Comparison of ENCODE assay signal across 22 cellular contexts in the genomic region with DNA sequence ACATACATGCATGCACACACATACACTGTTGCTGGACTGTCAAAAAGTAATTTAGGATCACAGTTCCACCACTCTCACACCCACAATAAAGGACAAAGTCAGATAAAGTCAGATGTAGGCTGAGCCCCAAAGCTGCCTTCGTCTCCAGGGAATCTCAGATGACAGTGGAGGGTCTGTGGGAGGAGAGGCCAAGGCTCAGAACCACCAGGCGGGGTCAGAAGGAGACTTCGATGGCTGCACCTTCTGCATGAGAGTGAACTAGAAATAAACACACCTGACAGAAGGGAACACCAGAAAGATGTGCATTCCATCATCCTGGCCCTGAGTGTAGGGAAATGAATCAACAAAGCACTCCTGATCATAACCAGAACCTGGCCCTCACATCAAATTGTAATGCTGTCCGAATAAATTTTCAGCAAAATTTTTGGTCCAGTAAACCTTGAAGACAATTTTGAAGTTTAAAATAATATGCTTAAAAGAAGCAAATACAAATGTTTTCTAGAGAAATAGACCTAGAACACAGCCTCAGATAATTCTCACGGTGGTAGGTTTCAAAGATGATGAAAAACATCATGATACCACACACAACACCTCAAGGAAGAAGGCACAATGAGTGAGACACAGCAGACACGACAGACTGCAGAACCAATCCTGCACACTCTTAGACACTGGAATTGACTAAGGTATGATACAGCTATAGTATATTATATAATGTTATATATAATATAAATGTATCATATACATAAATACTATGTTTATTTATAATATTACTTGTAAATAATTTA.
DNase-seq lines count a peak whose midpoint lies in the region; ATAC-seq and TF ChIP-seq lines count a peak whose summit lies in the region.
"Had no signal": no experiment of that assay in that cellular context is flagged by ENCODE, and none has a peak within 500 bp of the region (broad histone marks: within the 10 kb centered on the region; RNA-seq: fewer than 3 reads in every experiment).

No MANE protein-coding gene starts in this region.

- in situ Hi-C loops in Panc1 (cut with HindIII; ENCODE audit: low pct_unique_long_range_greater_than_20kb, low sequenced_read_pairs): no loop called here

- no peak overlapping the region for H2BK5ac ChIP-seq in H9 (ENCODE audit: insufficient read length, low read length)

- H3K4me3 ChIP-seq in HEK293 (ENCODE audit: low read depth, low read length): no peak overlapping the region
- no peak overlapping the region for H3K4me3 ChIP-seq in Panc1 (ENCODE audit: low read depth in 2 of 2, low read length in 2 of 2)
- H3K4me3 ChIP-seq in smooth muscle cell: no peak overlapping the region
- H3K4me3 ChIP-seq: A549; BLaER1 treated with 17β-estradiol and CSF1 and Interleukin-3, amounts not matched to agents 10 nM and 100 nM; Peyer's patch had no signal

- intact Hi-C loops in Panc1 (cut with micrococcal nuclease; ENCODE audit: unreplicated experiment): loop anchor here (10.0 kb wide), 1 partner anchor 100 kb away; no protein-coding TSS in a partner anchor

- no peak overlapping the region for H2BK12ac ChIP-seq in H9 (ENCODE audit: insufficient read length, low read depth, low read length)

- H3K36me3 Mint-ChIP-seq in memory B cell (peaks cover 3% of the 10 kb centered on the region), H9 (ENCODE audit: insufficient read depth in 1 of 3, low read depth in 3 of 3) (no peaks in the 10 kb centered on the region)
- no peaks in the 10 kb centered on the region for H3K36me3 Mint-ChIP-seq in activated CD4-positive, alpha-beta memory T cell treated with anti-CD3 and anti-CD28 coated beads, Interleukin-2, amount 10 ng/mL, durations not matched to agents 7 days and 5 days (ENCODE audit: low read depth)
- H3K36me3 Mint-ChIP-seq in activated naive CD4-positive, alpha-beta T cell treated with anti-CD3 and anti-CD28 coated beads, Interleukin-2, amount 10 ng/mL, durations not matched to agents 7 days and 5 days: no peaks in the 10 kb centered on the region
- H3K36me3 Mint-ChIP-seq: CD4-positive, alpha-beta memory T cell; IgD-negative memory B cell had no signal

- H3K27ac ChIP-seq in HEK293 (ENCODE audit: extremely low read depth, low read depth, low read length): no peak overlapping the region
- H3K27ac ChIP-seq in Panc1 (ENCODE audit: low read length): peak overlapping the region; percentile 82
- H3K27ac ChIP-seq in smooth muscle cell (ENCODE audit: low read depth): no peak overlapping the region
- H3K27ac ChIP-seq in H9 (ENCODE audit: insufficient read length, low read depth, low read length): no peak overlapping the region
- H3K27ac ChIP-seq: A549, Peyer's patch had no signal

- DNase-seq in Panc1 (ENCODE audit: low read depth, low spot score) (no peak), memory B cell (ENCODE audit: low spot score in 2 of 2) (no peak), smooth muscle cell (lab: John Stamatoyannopoulos, UW; ENCODE audit: unreplicated experiment) (no peak), H9 (no peak)
- no peak for DNase-seq in activated CD4-positive, alpha-beta memory T cell treated with anti-CD3 and anti-CD28 coated beads, Interleukin-2, amount 10 ng/mL, durations not matched to agents 7 days and 5 days
- no peak for DNase-seq in activated naive CD4-positive, alpha-beta T cell treated with anti-CD3 and anti-CD28 coated beads, Interleukin-2, amount 10 ng/mL, durations not matched to agents 7 days and 5 days
- DNase-seq: AML-193; CD4-positive, alpha-beta memory T cell; COR-L47; DMS53; NCI-H1092; NCI-H1417 treated with DMSO at 0.1 percent for 48 hours; NCI-H1694 treated with DMSO at 0.1 percent for 48 hours; NCI-H2081; NCI-H2227 treated with DMSO at 0.1 percent for 48 hours; NCI-H69; Peyer's patch; SHP77 treated with DMSO at 0.1 percent for 48 hours had no signal

- no peak overlapping the region for H4K8ac ChIP-seq in H9 (replicated peaks; ENCODE audit: insufficient read length, low read depth, low read length)

- H3K27me3 ChIP-seq in Panc1 (ENCODE audit: control insufficient read depth, insufficient read depth, low read length) (no peaks in the 10 kb centered on the region), smooth muscle cell (ENCODE audit: low read depth) (no peaks in the 10 kb centered on the region), H9 (ENCODE audit: insufficient read depth, low read length) (no peaks in the 10 kb centered on the region)
- H3K27me3 ChIP-seq: BLaER1 treated with 17β-estradiol and CSF1 and Interleukin-3, amounts not matched to agents 10 nM and 100 nM; Peyer's patch had no signal

- no peak overlapping the region for H3K14ac ChIP-seq in H9 (ENCODE audit: insufficient read depth, low read length)

- no peak overlapping the region for H4K91ac ChIP-seq in H9 (ENCODE audit: insufficient read length, low read depth, low read length)

- no peak overlapping the region for H3K18ac ChIP-seq in H9 (ENCODE audit: insufficient read length, low read depth, low read length)

- H3K56ac ChIP-seq in H9 (ENCODE audit: insufficient read length, low read depth, low read length): no peak overlapping the region

- H3K27me3 Mint-ChIP-seq in memory B cell (no peaks in the 10 kb centered on the region), H9 (ENCODE audit: low read depth) (no peaks in the 10 kb centered on the region)
- no peaks in the 10 kb centered on the region for H3K27me3 Mint-ChIP-seq in activated CD4-positive, alpha-beta memory T cell treated with anti-CD3 and anti-CD28 coated beads, Interleukin-2, amount 10 ng/mL, durations not matched to agents 7 days and 5 days
- peaks cover 3% of the 10 kb centered on the region for H3K27me3 Mint-ChIP-seq in activated naive CD4-positive, alpha-beta T cell treated with anti-CD3 and anti-CD28 coated beads, Interleukin-2, amount 10 ng/mL, durations not matched to agents 7 days and 5 days
- H3K27me3 Mint-ChIP-seq: CD4-positive, alpha-beta memory T cell had no signal

- H3K4ac ChIP-seq in H9 (ENCODE audit: low read depth, low read length): no peak overlapping the region

- H3F3A ChIP-seq in smooth muscle cell (ENCODE audit: low read depth): no peaks in the 10 kb centered on the region

- no peak overlapping the region for H3T11ph ChIP-seq in H9 (ENCODE audit: low read length)

- 90% methylated on average over 6 of the region's 6 CpGs for WGBS in smooth muscle cell (ENCODE audit: low lambda C conversion rate)
- no CpG with 5 or more reads among the region's 6 CpGs for WGBS in H9 (ENCODE audit: extremely low coverage, insufficient read length, low lambda C conversion rate)

- H3K4me1 ChIP-seq in HEK293 (ENCODE audit: control insufficient read depth, insufficient read depth, low read length): peaks cover 5% of the 10 kb centered on the region; the same call in 1 of the 2 replicates
- peaks cover 27% of the 10 kb centered on the region for H3K4me1 ChIP-seq in Panc1 (ENCODE audit: control insufficient read depth, insufficient read depth, low read length)
- peaks cover 4% of the 10 kb centered on the region for H3K4me1 ChIP-seq in smooth muscle cell (ENCODE audit: low read depth)
- no peaks in the 10 kb centered on the region for H3K4me1 ChIP-seq in H9 (ENCODE audit: insufficient read depth, low read length)

- CTCF ChIA-PET in HEK293 (lab: Yijun Ruan, JAX) (no interaction called here), Panc1 (lab: Charles Lee) (no interaction called here)
- CTCF ChIA-PET in activated CD4-positive, alpha-beta memory T cell treated with anti-CD3 and anti-CD28 coated beads, Interleukin-2, amount 10 ng/mL, durations not matched to agents 7 days and 5 days (lab: Charles Lee): no interaction called here
- CTCF ChIA-PET in activated naive CD4-positive, alpha-beta T cell treated with anti-CD3 and anti-CD28 coated beads, Interleukin-2, amount 10 ng/mL, durations not matched to agents 7 days and 5 days (lab: Charles Lee): no interaction called here

- POLR2A ChIA-PET in HEK293 (lab: Yijun Ruan, JAX) (no interaction called here), Panc1 (lab: Charles Lee) (no interaction called here)
- POLR2A ChIA-PET in activated CD4-positive, alpha-beta memory T cell treated with anti-CD3 and anti-CD28 coated beads, Interleukin-2, amount 10 ng/mL, durations not matched to agents 7 days and 5 days (lab: Charles Lee): no interaction called here

- H3K9ac ChIP-seq in smooth muscle cell (ENCODE audit: low read depth): no peak overlapping the region
- H3K9ac ChIP-seq in H9 (ENCODE audit: extremely low read depth, insufficient read length, low read length): no peak overlapping the region
- H3K9ac ChIP-seq: BLaER1 treated with 17β-estradiol and CSF1 and Interleukin-3, amounts not matched to agents 10 nM and 100 nM had no signal

- ATAC-seq in Panc1 (no peak), memory B cell (ENCODE audit: low read depth) (no peak)
- ATAC-seq: A549 had no signal

- no peaks in the 10 kb centered on the region for H3K79me1 ChIP-seq in H9 (ENCODE audit: insufficient read depth, low read depth, low read length, poor library complexity, severe bottlenecking)

- H3K9me3 Mint-ChIP-seq in memory B cell: peaks cover 3% of the 10 kb centered on the region
- no peaks in the 10 kb centered on the region for H3K9me3 Mint-ChIP-seq in activated CD4-positive, alpha-beta memory T cell treated with anti-CD3 and anti-CD28 coated beads, Interleukin-2, amount 10 ng/mL, durations not matched to agents 7 days and 5 days
- no peaks in the 10 kb centered on the region for H3K9me3 Mint-ChIP-seq in H9
- peaks cover 4% of the 10 kb centered on the region for H3K9me3 Mint-ChIP-seq in activated naive CD4-positive, alpha-beta T cell treated with anti-CD3 and anti-CD28 coated beads, Interleukin-2, amount 10 ng/mL, durations not matched to agents 7 days and 5 days
- H3K9me3 Mint-ChIP-seq: CD4-positive, alpha-beta memory T cell had no signal

- BruUV-seq in Panc1 (replicated peaks; lab: Mats Ljungman, UMichigan): no TSS peak

- H3K27ac Mint-ChIP-seq in memory B cell (peak overlapping the region; percentile 28), H9 (0 out of 7 replicates have a peak overlapping the region, but pooled peaks of 1 of the 3 experiments have one; percentile 13)
- H3K27ac Mint-ChIP-seq in activated CD4-positive, alpha-beta memory T cell treated with anti-CD3 and anti-CD28 coated beads, Interleukin-2, amount 10 ng/mL, durations not matched to agents 7 days and 5 days: no peak overlapping the region
- H3K27ac Mint-ChIP-seq in activated naive CD4-positive, alpha-beta T cell treated with anti-CD3 and anti-CD28 coated beads, Interleukin-2, amount 10 ng/mL, durations not matched to agents 7 days and 5 days: no peak overlapping the region
- H3K27ac Mint-ChIP-seq: CD4-positive, alpha-beta memory T cell had no signal

- no peaks in the 10 kb centered on the region for H4K20me1 ChIP-seq in smooth muscle cell (ENCODE audit: low read depth)
- no peaks in the 10 kb centered on the region for H4K20me1 ChIP-seq in H9 (ENCODE audit: control insufficient read depth, insufficient read depth, insufficient read length)
- H4K20me1 ChIP-seq: BLaER1 treated with 17β-estradiol and CSF1 and Interleukin-3, amounts not matched to agents 10 nM and 100 nM had no signal

- no peak overlapping the region for H2BK120ac ChIP-seq in H9 (ENCODE audit: low read depth, low read length, poor library complexity, severe bottlenecking)

- H3K23ac ChIP-seq in H9 (ENCODE audit: insufficient read length, low read depth, low read length): no peak overlapping the region

- no peak overlapping the region for H4K5ac ChIP-seq in H9 (ENCODE audit: insufficient read length, low read depth, low read length)

- no peak overlapping the region for H3K4me3 Mint-ChIP-seq in memory B cell
- H3K4me3 Mint-ChIP-seq in activated CD4-positive, alpha-beta memory T cell treated with anti-CD3 and anti-CD28 coated beads, Interleukin-2, amount 10 ng/mL, durations not matched to agents 7 days and 5 days: no peak overlapping the region
- no peak overlapping the region for H3K4me3 Mint-ChIP-seq in H9
- H3K4me3 Mint-ChIP-seq in activated naive CD4-positive, alpha-beta T cell treated with anti-CD3 and anti-CD28 coated beads, Interleukin-2, amount 10 ng/mL, durations not matched to agents 7 days and 5 days: no peak overlapping the region
- H3K4me3 Mint-ChIP-seq: CD4-positive, alpha-beta memory T cell had no signal

- no peak overlapping the region for H2BK15ac ChIP-seq in H9 (ENCODE audit: low read depth, low read length)

- H3K4me2 ChIP-seq in smooth muscle cell: no peak overlapping the region
- no peak overlapping the region for H3K4me2 ChIP-seq in H9 (ENCODE audit: insufficient read depth, insufficient read length, low read length)
- H3K4me2 ChIP-seq: A549 had no signal

- no peak for TF ChIP-seq CTCF in HEK293 (tag by site-specific recombination; IDR thresholded peaks at IDR 0.05)
- TF ChIP-seq CTCF in Panc1 (IDR thresholded peaks at IDR 0.05): no peak
- TF ChIP-seq CTCF in smooth muscle cell (IDR thresholded peaks at IDR 0.05; ENCODE audit: borderline replicate concordance, insufficient read depth, poor library complexity, severe bottlenecking): no peak
- TF ChIP-seq CTCF in H9 (conservative IDR thresholded peaks at IDR 0.05): no peak

- no peak overlapping the region for H2BK20ac ChIP-seq in H9 (ENCODE audit: low read depth, low read length, poor library complexity, severe bottlenecking)

- H3K9me3 ChIP-seq in HEK293 (ENCODE audit: control insufficient read depth, insufficient read depth, low read depth, low read length) (no peaks in the 10 kb centered on the region), Panc1 (ENCODE audit: control insufficient read depth, insufficient read depth, low read depth, low read length) (peaks cover 6% of the 10 kb centered on the region; the same call in 1 of the 2 replicates), smooth muscle cell (replicated peaks; ENCODE audit: low read depth) (no peaks in the 10 kb centered on the region), H9 (ENCODE audit: control insufficient read depth, low read depth, low read length) (no peaks in the 10 kb centered on the region)
- H3K9me3 ChIP-seq: A549, Peyer's patch had no signal

- H2AFZ ChIP-seq in smooth muscle cell (ENCODE audit: low read depth) (peak overlapping the region; percentile 8), H9 (ENCODE audit: low read length) (no peak overlapping the region)

- H2AK5ac ChIP-seq in H9 (ENCODE audit: insufficient read length, low read length): no peak overlapping the region

- H3K4me1 Mint-ChIP-seq in memory B cell: peaks cover 21% of the 10 kb centered on the region
- peaks cover 10% of the 10 kb centered on the region for H3K4me1 Mint-ChIP-seq in activated CD4-positive, alpha-beta memory T cell treated with anti-CD3 and anti-CD28 coated beads, Interleukin-2, amount 10 ng/mL, durations not matched to agents 7 days and 5 days
- no peaks in the 10 kb centered on the region for H3K4me1 Mint-ChIP-seq in H9
- peaks cover 23% of the 10 kb centered on the region for H3K4me1 Mint-ChIP-seq in activated naive CD4-positive, alpha-beta T cell treated with anti-CD3 and anti-CD28 coated beads, Interleukin-2, amount 10 ng/mL, durations not matched to agents 7 days and 5 days

- no peaks in the 10 kb centered on the region for H3K79me2 ChIP-seq in smooth muscle cell (ENCODE audit: low read depth)
- H3K79me2 ChIP-seq in H9 (ENCODE audit: insufficient read depth, low read length): no peaks in the 10 kb centered on the region

- no peaks in the 10 kb centered on the region for H3K36me3 ChIP-seq in HEK293 (ENCODE audit: control insufficient read depth in 2 of 2, insufficient read depth in 1 of 2, low read length in 2 of 2)
- no peaks in the 10 kb centered on the region for H3K36me3 ChIP-seq in Panc1 (ENCODE audit: control insufficient read depth, insufficient read depth, low read length)
- H3K36me3 ChIP-seq in smooth muscle cell (ENCODE audit: low read depth): no peaks in the 10 kb centered on the region
- H3K36me3 ChIP-seq: BLaER1 treated with 17β-estradiol and CSF1 and Interleukin-3, amounts not matched to agents 10 nM and 100 nM; Peyer's patch had no signal

- H3K23me2 ChIP-seq in H9 (ENCODE audit: insufficient read length, low read depth, low read length, poor library complexity, severe bottlenecking): no peaks in the 10 kb centered on the region
